Comparison of ENCODE assay signal across 18 cellular contexts in the genomic region with DNA sequence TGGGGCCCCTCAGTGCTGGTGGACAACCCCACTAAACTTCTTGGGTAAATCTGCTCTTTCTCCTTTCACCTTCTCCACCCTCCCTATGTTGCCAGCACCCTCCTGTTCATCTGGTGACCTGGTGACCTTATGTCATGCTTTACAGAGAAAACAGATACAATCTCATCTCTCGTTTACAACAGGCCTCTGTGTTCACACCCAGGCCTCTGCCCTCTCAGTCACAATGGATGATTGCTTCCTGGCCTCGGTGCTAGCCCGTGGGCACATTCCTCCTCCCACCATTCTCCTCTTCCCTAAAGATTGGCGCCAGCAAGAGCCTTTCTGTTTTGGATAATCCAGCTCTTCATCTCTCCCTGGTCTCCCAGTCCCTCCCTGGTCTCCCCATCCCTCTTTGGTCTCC. TPM values are rescaled to one million over a fixed set of nuclear protein-coding genes. Genes with fewer than 3 reads are reported as not detected.
A peak's percentile ranks its signal among the peaks of the same experiment; 100 is the strongest.
DNase-seq lines count a peak whose midpoint lies in the region; ATAC-seq and TF ChIP-seq lines count a peak whose summit lies in the region.
"Had no signal": no experiment of that assay in that cellular context is flagged by ENCODE, and none has a peak within 500 bp of the region (broad histone marks: within the 10 kb centered on the region; RNA-seq: fewer than 3 reads in every experiment).

No MANE protein-coding gene starts in this region.

- H3K36me3 ChIP-seq in HEK293 (ENCODE audit: control insufficient read depth in 2 of 2, insufficient read depth in 1 of 2, low read length in 2 of 2): no peaks in the 10 kb centered on the region

- H3K4me3 ChIP-seq in HEK293 (ENCODE audit: low read depth, low read length): no peak overlapping the region
- H3K4me3 ChIP-seq: GM23248 had no signal

- TF ChIP-seq CTCF in HEK293 (tag by site-specific recombination; IDR thresholded peaks at IDR 0.05): no peak

- ATAC-seq in HG02759 (IDR thresholded peaks at IDR 0.05; ENCODE audit: unreplicated experiment): no peak
- ATAC-seq: CD8-positive, alpha-beta T cell had no signal

- CTCF ChIA-PET in HEK293 (lab: Yijun Ruan, JAX): no interaction called here

- no peak overlapping the region for H3K27ac ChIP-seq in HEK293 (ENCODE audit: extremely low read depth, low read depth, low read length)
- H3K27ac ChIP-seq: C4-2B, GM23248 had no signal

- no peaks in the 10 kb centered on the region for H3K4me1 ChIP-seq in HEK293 (ENCODE audit: control insufficient read depth, insufficient read depth, low read length)

- no peaks in the 10 kb centered on the region for H3K9me3 ChIP-seq in HEK293 (ENCODE audit: control insufficient read depth, insufficient read depth, low read depth, low read length)

- POLR2A ChIA-PET in HEK293 (lab: Yijun Ruan, JAX): no interaction called here

- peak; percentile 59 for DNase-seq in SK-N-DZ (ENCODE audit: low spot score)
- DNase-seq in islet precursor cell: peak; percentile 68
- DNase-seq in pons (ENCODE audit: low spot score): no peak
- no peak for DNase-seq in activated gamma-delta T cell (lab: John Stamatoyannopoulos, UW)
- no peak for DNase-seq in superior temporal gyrus (ENCODE audit: extremely low spot score)
- DNase-seq: CD4-positive, CD25-positive, alpha-beta regulatory T cell; CD8-positive, alpha-beta T cell; DMS 273 treated with DMSO at 0.1 percent for 48 hours; DMS79; EL; GF-D8; GM23248; H7; HCEC 1CT had no signal

TF ChIP-seq in HEK293, 187 proteins besides CTCF, POLR2A, EP300 and RAD21:
- TF ChIP-seq, protein P1, sequence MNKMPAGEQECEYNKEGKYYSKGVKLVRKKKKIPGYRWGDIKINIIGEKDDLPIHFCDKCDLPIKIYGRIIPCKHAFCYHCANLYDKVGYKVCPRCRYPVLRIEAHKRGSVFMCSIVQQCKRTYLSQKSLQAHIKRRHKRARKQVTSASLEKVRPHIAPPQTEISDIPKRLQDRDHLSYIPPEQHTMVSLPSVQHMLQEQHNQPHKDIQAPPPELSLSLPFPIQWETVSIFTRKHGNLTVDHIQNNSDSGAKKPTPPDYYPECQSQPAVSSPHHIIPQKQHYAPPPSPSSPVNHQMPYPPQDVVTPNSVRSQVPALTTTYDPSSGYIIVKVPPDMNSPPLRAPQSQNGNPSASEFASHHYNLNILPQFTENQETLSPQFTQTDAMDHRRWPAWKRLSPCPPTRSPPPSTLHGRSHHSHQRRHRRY (tag by site-specific recombination; IDR thresholded peaks at IDR 0.05): no peak
- no peak for TF ChIP-seq ZNF175 (tag by site-specific recombination; IDR thresholded peaks at IDR 0.05)
- TF ChIP-seq ZNF707 (tag by site-specific recombination; IDR thresholded peaks at IDR 0.05): no peak
- peak; percentile 41; the same call in 1 of the 2 replicates for TF ChIP-seq EGR2 (tag by site-specific recombination; IDR thresholded peaks at IDR 0.05; ENCODE audit: low read depth)
- no peak for TF ChIP-seq YY2 (tag by site-specific recombination; IDR thresholded peaks at IDR 0.05)
- TF ChIP-seq, protein P2, sequence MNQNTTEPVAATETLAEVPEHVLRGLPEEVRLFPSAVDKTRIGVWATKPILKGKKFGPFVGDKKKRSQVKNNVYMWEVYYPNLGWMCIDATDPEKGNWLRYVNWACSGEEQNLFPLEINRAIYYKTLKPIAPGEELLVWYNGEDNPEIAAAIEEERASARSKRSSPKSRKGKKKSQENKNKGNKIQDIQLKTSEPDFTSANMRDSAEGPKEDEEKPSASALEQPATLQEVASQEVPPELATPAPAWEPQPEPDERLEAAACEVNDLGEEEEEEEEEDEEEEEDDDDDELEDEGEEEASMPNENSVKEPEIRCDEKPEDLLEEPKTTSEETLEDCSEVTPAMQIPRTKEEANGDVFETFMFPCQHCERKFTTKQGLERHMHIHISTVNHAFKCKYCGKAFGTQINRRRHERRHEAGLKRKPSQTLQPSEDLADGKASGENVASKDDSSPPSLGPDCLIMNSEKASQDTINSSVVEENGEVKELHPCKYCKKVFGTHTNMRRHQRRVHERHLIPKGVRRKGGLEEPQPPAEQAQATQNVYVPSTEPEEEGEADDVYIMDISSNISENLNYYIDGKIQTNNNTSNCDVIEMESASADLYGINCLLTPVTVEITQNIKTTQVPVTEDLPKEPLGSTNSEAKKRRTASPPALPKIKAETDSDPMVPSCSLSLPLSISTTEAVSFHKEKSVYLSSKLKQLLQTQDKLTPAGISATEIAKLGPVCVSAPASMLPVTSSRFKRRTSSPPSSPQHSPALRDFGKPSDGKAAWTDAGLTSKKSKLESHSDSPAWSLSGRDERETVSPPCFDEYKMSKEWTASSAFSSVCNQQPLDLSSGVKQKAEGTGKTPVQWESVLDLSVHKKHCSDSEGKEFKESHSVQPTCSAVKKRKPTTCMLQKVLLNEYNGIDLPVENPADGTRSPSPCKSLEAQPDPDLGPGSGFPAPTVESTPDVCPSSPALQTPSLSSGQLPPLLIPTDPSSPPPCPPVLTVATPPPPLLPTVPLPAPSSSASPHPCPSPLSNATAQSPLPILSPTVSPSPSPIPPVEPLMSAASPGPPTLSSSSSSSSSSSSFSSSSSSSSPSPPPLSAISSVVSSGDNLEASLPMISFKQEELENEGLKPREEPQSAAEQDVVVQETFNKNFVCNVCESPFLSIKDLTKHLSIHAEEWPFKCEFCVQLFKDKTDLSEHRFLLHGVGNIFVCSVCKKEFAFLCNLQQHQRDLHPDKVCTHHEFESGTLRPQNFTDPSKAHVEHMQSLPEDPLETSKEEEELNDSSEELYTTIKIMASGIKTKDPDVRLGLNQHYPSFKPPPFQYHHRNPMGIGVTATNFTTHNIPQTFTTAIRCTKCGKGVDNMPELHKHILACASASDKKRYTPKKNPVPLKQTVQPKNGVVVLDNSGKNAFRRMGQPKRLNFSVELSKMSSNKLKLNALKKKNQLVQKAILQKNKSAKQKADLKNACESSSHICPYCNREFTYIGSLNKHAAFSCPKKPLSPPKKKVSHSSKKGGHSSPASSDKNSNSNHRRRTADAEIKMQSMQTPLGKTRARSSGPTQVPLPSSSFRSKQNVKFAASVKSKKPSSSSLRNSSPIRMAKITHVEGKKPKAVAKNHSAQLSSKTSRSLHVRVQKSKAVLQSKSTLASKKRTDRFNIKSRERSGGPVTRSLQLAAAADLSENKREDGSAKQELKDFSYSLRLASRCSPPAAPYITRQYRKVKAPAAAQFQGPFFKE (tag by site-specific recombination; IDR thresholded peaks at IDR 0.05; ENCODE audit: borderline replicate concordance): no peak
TF ChIP-seq in HEK293: peak in this region for 1.

RNA-seq across cellular contexts. Expression of a gene that starts 12.3 kb away (rescaled TPM):
- polyA plus RNA-seq in SK-N-DZ (2014; cell fraction: cytosol; rRNA removed): 6.3 and 8.1 TPM in 2 replicates
- 8.0 and 11.0 TPM in 2 replicates for polyA plus RNA-seq in SK-N-DZ (2014; cell fraction: nucleus; rRNA removed)
- polyA plus RNA-seq: CD4-positive, CD25-positive, alpha-beta regulatory T cell had no signal

RNA-seq across cellular contexts. Expression of a gene that starts 19.5 kb away (rescaled TPM):
- polyA plus RNA-seq in SK-N-DZ (2014; cell fraction: cytosol; rRNA removed): not detected in 2 replicates
- polyA plus RNA-seq in SK-N-DZ (2014; cell fraction: nucleus; rRNA removed): not detected in 2 replicates
- polyA plus RNA-seq: BJ; CD4-positive, CD25-positive, alpha-beta regulatory T cell; GM23248 had no signal

RNA-seq across cellular contexts. Expression of a gene that starts 43.9 kb away (rescaled TPM):
- polyA plus RNA-seq in SK-N-DZ (2014; cell fraction: cytosol; rRNA removed): 66.0 and 68.8 TPM in 2 replicates
- 36.1 and 38.8 TPM in 2 replicates for polyA plus RNA-seq in SK-N-DZ (2014; cell fraction: nucleus; rRNA removed)

RNA-seq across cellular contexts. Expression of a gene that starts 49.0 kb away (rescaled TPM):
- polyA plus RNA-seq in SK-N-DZ (2014; cell fraction: cytosol; rRNA removed): 12.4 and 13.1 TPM in 2 replicates
- 32.4 and 47.2 TPM in 2 replicates for polyA plus RNA-seq in SK-N-DZ (2014; cell fraction: nucleus; rRNA removed)
- polyA plus RNA-seq: CD4-positive, CD25-positive, alpha-beta regulatory T cell; GM23248 had no signal

Comparison
In these comparisons a context has a peak if more than half of its experiments do, and no peak if none do; other contexts are left out.
1. DNase-seq: peak in SK-N-DZ (single experiment) and islet precursor cell (single experiment); none in pons (single experiment), activated gamma-delta T cell (single experiment) and superior temporal gyrus (single experiment).